ENCODE assay signal across 16 cellular contexts in genomic region chr2:69985684-69986083, GRCh38. TPM values are rescaled to one million over a fixed set of nuclear protein-coding genes. Genes with fewer than 3 reads are reported as not detected.
DNase-seq lines count a peak whose midpoint lies in the region; ATAC-seq and TF ChIP-seq lines count a peak whose summit lies in the region.
"Had no signal": no experiment of that assay in that cellular context is flagged by ENCODE, and none has a peak within 500 bp of the region (broad histone marks: within the 10 kb centered on the region; RNA-seq: fewer than 3 reads in every experiment).

No MANE protein-coding gene starts in this region.

- H3K4me1 ChIP-seq in heart right ventricle: peaks cover 0 to 24% (median 0%) of the 10 kb centered on the region in 9 donors
- H3K4me1 ChIP-seq: breast epithelium, parathyroid adenoma, uterus had no signal

- no peaks in the 10 kb centered on the region for H3K36me3 Mint-ChIP-seq in activated T-helper 17 cell treated with anti-CD3 and anti-CD28 coated beads, Interleukin-2, amount 50 U/mL, for 72 hours (ENCODE audit: low read depth)

- peak; percentile 18 for DNase-seq in GM04504 (ENCODE audit: low read depth)
- peak; percentile 23 to 38 for DNase-seq in heart right ventricle
- DNase-seq in pons (ENCODE audit: low spot score): peak; percentile 75
- no peak for DNase-seq in OCI-M2 (lab: John Stamatoyannopoulos, UW; ENCODE audit: unreplicated experiment)
- no peak for DNase-seq in GOT3 (lab: John Stamatoyannopoulos, UW)
- DNase-seq in OCI-M1 (lab: John Stamatoyannopoulos, UW): no peak
- DNase-seq: activated CD4-positive, alpha-beta memory T cell treated with anti-CD3 and anti-CD28 coated beads, Interleukin-2, amount 10 ng/mL, durations not matched to agents 7 days and 5 days; mesendoderm; NCI-H69; SHP77 had no signal

- no peak overlapping the region for H3K4me3 Mint-ChIP-seq in activated T-helper 17 cell treated with anti-CD3 and anti-CD28 coated beads, Interleukin-2, amount 50 U/mL, for 72 hours
- H3K4me3 Mint-ChIP-seq: activated CD4-positive, alpha-beta memory T cell treated with anti-CD3 and anti-CD28 coated beads, Interleukin-2, amount 10 ng/mL, durations not matched to agents 7 days and 5 days; B cell had no signal

- TF ChIP-seq CTCF in heart right ventricle (IDR thresholded peaks at IDR 0.05): peak in 1 of 9 donors; percentile 18

- peak overlapping the region in 2 of 10 donors; percentile 44 to 88 for H3K27ac ChIP-seq in heart right ventricle
- H3K27ac ChIP-seq: breast epithelium, parathyroid adenoma, uterus had no signal

- H3K4me3 ChIP-seq in heart right ventricle: no peak overlapping the region
- H3K4me3 ChIP-seq: breast epithelium, uterus had no signal

- WGBS in heart right ventricle, 2 donors: 90 to 94% methylated on average over 10 of the region's 10 CpGs

- peaks cover 10% of the 10 kb centered on the region for H3K4me1 Mint-ChIP-seq in activated T-helper 17 cell treated with anti-CD3 and anti-CD28 coated beads, Interleukin-2, amount 50 U/mL, for 72 hours
- H3K4me1 Mint-ChIP-seq: B cell had no signal

- intact Hi-C loops in heart right ventricle (cut with DNase I): no loop called here

- ATAC-seq in activated T-helper 17 cell treated with anti-CD3 and anti-CD28 coated beads, Interleukin-2, amount 50 U/mL, for 72 hours (replicated peaks): no peak
- ATAC-seq in heart right ventricle (peak in 6 of 8 donors; percentile 43 to 78 (median 59)), GM19455 (IDR thresholded peaks at IDR 0.05; ENCODE audit: unreplicated experiment) (no peak)

- peak overlapping the region; percentile 67 for H3K27ac Mint-ChIP-seq in activated T-helper 17 cell treated with anti-CD3 and anti-CD28 coated beads, Interleukin-2, amount 50 U/mL, for 72 hours
- H3K27ac Mint-ChIP-seq: activated CD4-positive, alpha-beta memory T cell treated with anti-CD3 and anti-CD28 coated beads, Interleukin-2, amount 10 ng/mL, durations not matched to agents 7 days and 5 days; B cell had no signal

- no peaks in the 10 kb centered on the region for H3K9me3 ChIP-seq in heart right ventricle
- H3K9me3 ChIP-seq: breast epithelium, uterus had no signal

- no peaks in the 10 kb centered on the region for H3K27me3 Mint-ChIP-seq in activated T-helper 17 cell treated with anti-CD3 and anti-CD28 coated beads, Interleukin-2, amount 50 U/mL, for 72 hours
- H3K27me3 Mint-ChIP-seq: activated CD4-positive, alpha-beta memory T cell treated with anti-CD3 and anti-CD28 coated beads, Interleukin-2, amount 10 ng/mL, durations not matched to agents 7 days and 5 days; B cell had no signal

- H3K36me3 ChIP-seq in heart right ventricle: no peaks in the 10 kb centered on the region
- H3K36me3 ChIP-seq: breast epithelium, uterus had no signal

- H3K9me3 Mint-ChIP-seq in activated T-helper 17 cell treated with anti-CD3 and anti-CD28 coated beads, Interleukin-2, amount 50 U/mL, for 72 hours: no peaks in the 10 kb centered on the region
- H3K9me3 Mint-ChIP-seq: activated CD4-positive, alpha-beta memory T cell treated with anti-CD3 and anti-CD28 coated beads, Interleukin-2, amount 10 ng/mL, durations not matched to agents 7 days and 5 days had no signal

- H3K27me3 ChIP-seq in heart right ventricle: no peaks in the 10 kb centered on the region
- H3K27me3 ChIP-seq: breast epithelium, uterus had no signal

RNA-seq across cellular contexts. Expression of gene ASPRV1, which starts 24.3 kb away (rescaled TPM):
- total RNA-seq in activated T-helper 17 cell treated with anti-CD3 and anti-CD28 coated beads, Interleukin-2, amount 50 U/mL, for 72 hours: 1 to 10 TPM in 1 of 2 donors, under 1 TPM in 1; 0.73 to 3.4 TPM
- 1 to 10 TPM in 4 of 10 donors, under 1 TPM in 6; 0.36 to 1.3 (median 0.77) TPM for total RNA-seq in heart right ventricle
- polyA plus RNA-seq in heart right ventricle: 1 to 10 TPM; 1.0 to 1.5 TPM

Comparison
In these comparisons a context has a peak if more than half of its experiments do, and no peak if none do; other contexts are left out.
1. DNase-seq: peak in GM04504 (single experiment), heart right ventricle (2 of 2) and pons (single experiment); none in OCI-M2 (single experiment), GOT3 (single experiment) and OCI-M1 (single experiment).
2. ATAC-seq: peak in heart right ventricle (6 of 8); none in activated T-helper 17 cell treated with anti-CD3 and anti-CD28 coated beads, Interleukin-2, amount 50 U/mL, for 72 hours (single experiment) and GM19455 (single experiment).